Comparison of ENCODE assay signal across 11 cellular contexts in genomic region chr17:79841369-79842135, GRCh38. TPM values are rescaled to one million over a fixed set of nuclear protein-coding genes. Genes with fewer than 3 reads are reported as not detected.
DNase-seq lines count a peak whose midpoint lies in the region; ATAC-seq and TF ChIP-seq lines count a peak whose summit lies in the region.
"Had no signal": no experiment of that assay in that cellular context is flagged by ENCODE, and none has a peak within 500 bp of the region (broad histone marks: within the 10 kb centered on the region; RNA-seq: fewer than 3 reads in every experiment).

No MANE protein-coding gene starts in this region.

- intact Hi-C loops in activated naive CD4-positive, alpha-beta T cell treated with anti-CD3 and anti-CD28 coated beads for 36 hours (cut with micrococcal nuclease) = loop anchor here (1.0 to 5.0 kb wide), 4 partner anchors 91 to 150 kb away; no protein-coding TSS in a partner anchor

- DNase-seq in activated naive CD4-positive, alpha-beta T cell treated with anti-CD3 and anti-CD28 coated beads for 36 hours = peak; percentile 56
- DNase-seq in activated naive CD4-positive, alpha-beta T cell (lab: John Stamatoyannopoulos, UW) = no peak
- DNase-seq in activated CD4-positive, alpha-beta memory T cell treated with anti-CD3 and anti-CD28 coated beads, Interleukin-2, amount 10 ng/mL, durations not matched to agents 7 days and 5 days = no peak
- DNase-seq in islet precursor cell (peak; percentile 61), type B pancreatic cell (ENCODE audit: extremely low spot score, unreplicated experiment) (no peak), germinal center (ENCODE audit: low spot score) (no peak), coronary artery (ENCODE audit: low spot score) (no peak)
- DNase-seq: NCI-H1092 treated with DMSO at 0.1 percent for 48 hours had no signal

- peak overlapping the region; percentile 31 for H3K27ac Mint-ChIP-seq in activated naive CD4-positive, alpha-beta T cell treated with anti-CD3 and anti-CD28 coated beads for 36 hours
- no peak overlapping the region for H3K27ac Mint-ChIP-seq in activated CD4-positive, alpha-beta memory T cell treated with anti-CD3 and anti-CD28 coated beads, Interleukin-2, amount 10 ng/mL, durations not matched to agents 7 days and 5 days
- H3K27ac Mint-ChIP-seq in type B pancreatic cell = peak overlapping the region; percentile 53

- CTCF ChIA-PET in activated naive CD4-positive, alpha-beta T cell treated with anti-CD3 and anti-CD28 coated beads for 36 hours (lab: Charles Lee) = interaction anchor here (0.7 to 1.9 kb wide), 6 partner anchors 8 to 169 kb away, joined by 3 to 6 read pairs (median 3); no protein-coding TSS in a partner anchor
- CTCF ChIA-PET in activated CD4-positive, alpha-beta memory T cell treated with anti-CD3 and anti-CD28 coated beads, Interleukin-2, amount 10 ng/mL, durations not matched to agents 7 days and 5 days (lab: Charles Lee) = interaction anchor here (1.3 to 3.3 kb wide), 4 partner anchors 11 to 46 kb away, joined by 3 to 23 read pairs (median 7); partner anchors contain the start of gene CBX8

- TF ChIP-seq CTCF in type B pancreatic cell (conservative IDR thresholded peaks at IDR 0.05) (no peak), coronary artery (IDR thresholded peaks at IDR 0.05) (no peak)

- H3K4me3 Mint-ChIP-seq in activated naive CD4-positive, alpha-beta T cell treated with anti-CD3 and anti-CD28 coated beads for 36 hours = no peak overlapping the region
- H3K4me3 Mint-ChIP-seq in activated CD4-positive, alpha-beta memory T cell treated with anti-CD3 and anti-CD28 coated beads, Interleukin-2, amount 10 ng/mL, durations not matched to agents 7 days and 5 days = peak overlapping the region; percentile 30
- H3K4me3 Mint-ChIP-seq in type B pancreatic cell = peak overlapping the region; percentile 81

- peaks cover 47% of the 10 kb centered on the region for H3K4me1 Mint-ChIP-seq in activated naive CD4-positive, alpha-beta T cell treated with anti-CD3 and anti-CD28 coated beads for 36 hours (ENCODE audit: low read depth)
- H3K4me1 Mint-ChIP-seq in activated CD4-positive, alpha-beta memory T cell treated with anti-CD3 and anti-CD28 coated beads, Interleukin-2, amount 10 ng/mL, durations not matched to agents 7 days and 5 days = peaks cover 39% of the 10 kb centered on the region
- H3K4me1 Mint-ChIP-seq in type B pancreatic cell (ENCODE audit: unreplicated experiment) = peaks cover 31% of the 10 kb centered on the region

- no peaks in the 10 kb centered on the region for H3K9me3 Mint-ChIP-seq in activated naive CD4-positive, alpha-beta T cell treated with anti-CD3 and anti-CD28 coated beads for 36 hours
- H3K9me3 Mint-ChIP-seq in activated CD4-positive, alpha-beta memory T cell treated with anti-CD3 and anti-CD28 coated beads, Interleukin-2, amount 10 ng/mL, durations not matched to agents 7 days and 5 days = no peaks in the 10 kb centered on the region
- H3K9me3 Mint-ChIP-seq in type B pancreatic cell = no peaks in the 10 kb centered on the region

- no peak for ATAC-seq in HG02571 (IDR thresholded peaks at IDR 0.05; ENCODE audit: unreplicated experiment)
- ATAC-seq: body of pancreas, left colon had no signal

- peaks cover 9% of the 10 kb centered on the region for H3K36me3 Mint-ChIP-seq in activated naive CD4-positive, alpha-beta T cell treated with anti-CD3 and anti-CD28 coated beads for 36 hours (ENCODE audit: low read depth)
- peaks cover 14% of the 10 kb centered on the region for H3K36me3 Mint-ChIP-seq in activated CD4-positive, alpha-beta memory T cell treated with anti-CD3 and anti-CD28 coated beads, Interleukin-2, amount 10 ng/mL, durations not matched to agents 7 days and 5 days (ENCODE audit: low read depth)
- no peaks in the 10 kb centered on the region for H3K36me3 Mint-ChIP-seq in type B pancreatic cell

- POLR2A ChIA-PET in activated CD4-positive, alpha-beta memory T cell treated with anti-CD3 and anti-CD28 coated beads, Interleukin-2, amount 10 ng/mL, durations not matched to agents 7 days and 5 days (lab: Charles Lee) = interaction anchor here (1.1 to 5.1 kb wide), 6 partner anchors 10 to 44 kb away, joined by 3 to 58 read pairs (median 5); partner anchors contain the start of gene CBX8

- H3K27me3 Mint-ChIP-seq in activated naive CD4-positive, alpha-beta T cell treated with anti-CD3 and anti-CD28 coated beads for 36 hours (ENCODE audit: low read depth) = peaks cover 43% of the 10 kb centered on the region
- H3K27me3 Mint-ChIP-seq in activated CD4-positive, alpha-beta memory T cell treated with anti-CD3 and anti-CD28 coated beads, Interleukin-2, amount 10 ng/mL, durations not matched to agents 7 days and 5 days = peaks cover 47% of the 10 kb centered on the region
- H3K27me3 Mint-ChIP-seq in type B pancreatic cell = peaks cover 45% of the 10 kb centered on the region

- H3K4me3 ChIP-seq in coronary artery = no peak overlapping the region
- H3K4me3 ChIP-seq: body of pancreas had no signal

- no peak overlapping the region for H3K27ac ChIP-seq in coronary artery
- H3K27ac ChIP-seq: body of pancreas had no signal

RNA-seq across cellular contexts. Expression of gene CBX4, which starts 2.3 kb away (rescaled TPM):
- 10 to 100 TPM; 22.7 to 26.3 TPM for total RNA-seq in activated naive CD4-positive, alpha-beta T cell treated with anti-CD3 and anti-CD28 coated beads for 36 hours
- total RNA-seq in activated CD4-positive, alpha-beta memory T cell treated with anti-CD3 and anti-CD28 coated beads, Interleukin-2, amount 10 ng/mL, durations not matched to agents 7 days and 5 days = 10 to 100 TPM; 34.4 to 36.5 TPM
- 39.6 and 76.2 TPM in 2 replicates for total RNA-seq in type B pancreatic cell (ENCODE audit: low replicate concordance)

RNA-seq across cellular contexts. Expression of gene CBX8, which starts 44.7 kb away (rescaled TPM):
- total RNA-seq in activated naive CD4-positive, alpha-beta T cell treated with anti-CD3 and anti-CD28 coated beads for 36 hours = 1 to 10 TPM; 3.8 to 3.9 TPM
- 1 to 10 TPM; 5.7 to 6.7 TPM for total RNA-seq in activated CD4-positive, alpha-beta memory T cell treated with anti-CD3 and anti-CD28 coated beads, Interleukin-2, amount 10 ng/mL, durations not matched to agents 7 days and 5 days
- total RNA-seq in type B pancreatic cell (ENCODE audit: low replicate concordance) = 13.3 and 16.0 TPM in 2 replicates

Comparison
In these comparisons a context has a peak if more than half of its experiments do, and no peak if none do; other contexts are left out.
1. DNase-seq: peak in activated naive CD4-positive, alpha-beta T cell treated with anti-CD3 and anti-CD28 coated beads for 36 hours (single experiment) and islet precursor cell (single experiment); none in activated naive CD4-positive, alpha-beta T cell (0 of 4), activated CD4-positive, alpha-beta memory T cell treated with anti-CD3 and anti-CD28 coated beads, Interleukin-2, amount 10 ng/mL, durations not matched to agents 7 days and 5 days (single experiment), type B pancreatic cell (single experiment), germinal center (single experiment) and coronary artery (single experiment).